ENCODE assay signal across 8 cellular contexts in the genomic region with DNA sequence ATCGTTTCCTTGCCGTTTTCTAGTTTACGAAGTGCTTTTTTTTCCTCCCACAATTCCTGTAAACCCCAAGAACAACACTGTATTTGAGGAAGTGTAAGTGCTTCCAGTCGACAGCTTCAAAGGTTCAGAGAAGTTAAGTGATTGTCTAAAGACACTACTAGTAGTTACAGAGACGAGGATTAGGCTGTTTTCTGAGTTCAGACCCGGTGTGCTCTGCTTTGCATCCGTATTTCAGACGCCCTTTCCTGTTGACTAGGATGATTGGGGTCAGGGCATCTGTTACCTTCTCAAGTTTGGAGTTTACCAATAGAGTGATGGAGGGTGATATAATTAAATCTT. TPM values are rescaled to one million over a fixed set of nuclear protein-coding genes. Genes with fewer than 3 reads are reported as not detected.
DNase-seq lines count a peak whose midpoint lies in the region; ATAC-seq and TF ChIP-seq lines count a peak whose summit lies in the region.

No MANE protein-coding gene starts in this region.

- WGBS in right lobe of liver (ENCODE audit: insufficient coverage, low coverage, low lambda C conversion rate, missing lambda C conversion rate) = 0% methylated on average over 8 of the region's 8 CpGs
- 0% methylated on average over 4 to 8 of the region's 8 CpGs for WGBS in transverse colon (ENCODE audit: low coverage in 1 of 2), 2 donors

- peaks cover 0 to 9% (median 2%) of the 10 kb centered on the region in 4 donors for H3K4me1 ChIP-seq in right lobe of liver
- H3K4me1 ChIP-seq in transverse colon = peaks cover 8 to 20% (median 16%) of the 10 kb centered on the region in 4 donors

- peak overlapping the region in 1 of 3 donors; percentile 41 for H3K27ac ChIP-seq in right lobe of liver
- peak overlapping the region; percentile 82 to 93 (median 90) for H3K27ac ChIP-seq in transverse colon

- no peaks in the 10 kb centered on the region for H3K27me3 Mint-ChIP-seq in activated T-cell treated with anti-CD3 and anti-CD28 coated beads, Interleukin-2, amount 50 U/mL, for 72 hours (ENCODE audit: low read depth)
- no peaks in the 10 kb centered on the region for H3K27me3 Mint-ChIP-seq in activated naive CD8-positive, alpha-beta T cell treated with anti-CD3 and anti-CD28 coated beads, Interleukin-2, amount 50 U/mL, for 24 hours

- peaks cover 2 to 11% of the 10 kb centered on the region in 2 donors for H3K36me3 Mint-ChIP-seq in activated T-cell treated with anti-CD3 and anti-CD28 coated beads, Interleukin-2, amount 50 U/mL, for 72 hours (ENCODE audit: insufficient read depth in 2 of 2)
- H3K36me3 Mint-ChIP-seq in activated naive CD8-positive, alpha-beta T cell treated with anti-CD3 and anti-CD28 coated beads, Interleukin-2, amount 50 U/mL, for 24 hours (ENCODE audit: low read depth) = peaks cover 29% of the 10 kb centered on the region

- no peak for TF ChIP-seq EP300 in transverse colon (IDR thresholded peaks at IDR 0.05; ENCODE audit: low read depth)

- no peaks in the 10 kb centered on the region for H3K27me3 ChIP-seq in right lobe of liver
- H3K27me3 ChIP-seq in transverse colon = no peaks in the 10 kb centered on the region

- H3K27ac Mint-ChIP-seq in activated T-cell treated with anti-CD3 and anti-CD28 coated beads, Interleukin-2, amount 50 U/mL, for 72 hours = peak overlapping the region; percentile 97
- H3K27ac Mint-ChIP-seq in activated naive CD8-positive, alpha-beta T cell treated with anti-CD3 and anti-CD28 coated beads, Interleukin-2, amount 50 U/mL, for 24 hours = peak overlapping the region; percentile 96

- peak overlapping the region; percentile 44 to 80 (median 72) for H3K4me3 ChIP-seq in right lobe of liver
- H3K4me3 ChIP-seq in transverse colon = peak overlapping the region; percentile 46 to 61 (median 51)

- TF ChIP-seq CTCF in right lobe of liver (IDR thresholded peaks at IDR 0.05) (no peak), transverse colon (IDR thresholded peaks at IDR 0.05) (no peak)

- TF ChIP-seq POLR2A in right lobe of liver (IDR thresholded peaks at IDR 0.05) (no peak), transverse colon (IDR thresholded peaks at IDR 0.05) (no peak)

- intact Hi-C loops in right lobe of liver (cut with DNase I) = no loop called here
- intact Hi-C loops in transverse colon (cut with DNase I; ENCODE audit: low total_unique reads) = no loop called here

- H3K9me3 ChIP-seq in right lobe of liver (no peaks in the 10 kb centered on the region), transverse colon (no peaks in the 10 kb centered on the region)

- H3K36me3 ChIP-seq in right lobe of liver (peaks cover 0 to 31% (median 14%) of the 10 kb centered on the region in 4 donors), transverse colon (peaks cover 0 to 28% (median 6%) of the 10 kb centered on the region in 4 donors)

- no peaks in the 10 kb centered on the region for H3K9me3 Mint-ChIP-seq in activated T-cell treated with anti-CD3 and anti-CD28 coated beads, Interleukin-2, amount 50 U/mL, for 72 hours
- H3K9me3 Mint-ChIP-seq in activated naive CD8-positive, alpha-beta T cell treated with anti-CD3 and anti-CD28 coated beads, Interleukin-2, amount 50 U/mL, for 24 hours = no peaks in the 10 kb centered on the region

- peaks cover 32% of the 10 kb centered on the region for H3K4me1 Mint-ChIP-seq in activated T-cell treated with anti-CD3 and anti-CD28 coated beads, Interleukin-2, amount 50 U/mL, for 72 hours (ENCODE audit: low read depth)
- peaks cover 27% of the 10 kb centered on the region for H3K4me1 Mint-ChIP-seq in activated naive CD8-positive, alpha-beta T cell treated with anti-CD3 and anti-CD28 coated beads, Interleukin-2, amount 50 U/mL, for 24 hours

- in situ Hi-C loops in transverse colon (cut with MboI; ENCODE audit: low pct_ligation_motif_present in 1 of 4, low pct_unique_long_range_greater_than_20kb in 1 of 4, low sequenced_read_pairs in 3 of 4) = no loop called here

- ATAC-seq in activated T-cell treated with anti-CD3 and anti-CD28 coated beads, Interleukin-2, amount 50 U/mL, for 72 hours (replicated peaks in 1 of 2) = no peak
- no peak for ATAC-seq in activated naive CD8-positive, alpha-beta T cell treated with anti-CD3 and anti-CD28 coated beads, Interleukin-2, amount 50 U/mL, for 24 hours
- ATAC-seq in right lobe of liver (no peak), HG03097 (IDR thresholded peaks at IDR 0.05; ENCODE audit: low FRiP score, unreplicated experiment) (no peak)

- peak overlapping the region; percentile 98 to 99 for H3K4me3 Mint-ChIP-seq in activated T-cell treated with anti-CD3 and anti-CD28 coated beads, Interleukin-2, amount 50 U/mL, for 72 hours
- peak overlapping the region; percentile 98 for H3K4me3 Mint-ChIP-seq in activated naive CD8-positive, alpha-beta T cell treated with anti-CD3 and anti-CD28 coated beads, Interleukin-2, amount 50 U/mL, for 24 hours

- no peak for DNase-seq in activated T-cell treated with anti-CD3 and anti-CD28 coated beads, Interleukin-2, amount 50 U/mL, for 72 hours
- DNase-seq in activated T-cell treated with anti-CD3 and anti-CD28 coated beads, Interleukin-2, amount 50 U/mL, for 48 hours = no peak
- DNase-seq in activated naive CD8-positive, alpha-beta T cell treated with anti-CD3 and anti-CD28 coated beads, Interleukin-2, amount 50 U/mL, for 24 hours = no peak
- DNase-seq in right lobe of liver (no peak), transverse colon (no peak), activated gamma-delta T cell treated with Interleukin-2 at 50 U/mL for 16 hours (no peak), NCI-H345 (lab: John Stamatoyannopoulos, UW) (no peak)

RNA-seq across cellular contexts. Expression of gene CLP1, which starts 0.4 kb away (rescaled TPM):
- total RNA-seq in activated T-cell treated with anti-CD3 and anti-CD28 coated beads, Interleukin-2, amount 50 U/mL, for 72 hours = 10 to 100 TPM; 15.1 to 16.1 TPM
- total RNA-seq in right lobe of liver (1 to 10 TPM; 5.6 to 9.2 (median 6.8) TPM), transverse colon (10 to 100 TPM in 2 of 4 donors, 1 to 10 TPM in 1, not detected in 1; 10.0 to 24.7 (median 11.6) TPM)

RNA-seq across cellular contexts. Expression of gene YPEL4, which starts 8.3 kb away (rescaled TPM):
- total RNA-seq in activated T-cell treated with anti-CD3 and anti-CD28 coated beads, Interleukin-2, amount 50 U/mL, for 72 hours = 1 to 10 TPM; 1.1 to 1.3 TPM
- total RNA-seq in right lobe of liver (under 1 TPM in 4 of 6 experiments, not detected in 2; 0.06 to 0.84 (median 0.30) TPM), transverse colon (under 1 TPM in 2 of 4 donors, not detected in 2; 0.68 to 0.95 TPM)

RNA-seq across cellular contexts. Expression of gene ZDHHC5, which starts 9.9 kb away (rescaled TPM):
- 10 to 100 TPM; 62.8 to 62.9 TPM for total RNA-seq in activated T-cell treated with anti-CD3 and anti-CD28 coated beads, Interleukin-2, amount 50 U/mL, for 72 hours
- 10 to 100 TPM; 27.0 to 35.7 (median 33.6) TPM for total RNA-seq in right lobe of liver
- 10 to 100 TPM; 38.4 to 63.2 (median 57.6) TPM for total RNA-seq in transverse colon

RNA-seq across cellular contexts. Expression of gene MED19, which starts 54.0 kb away (rescaled TPM):
- total RNA-seq in activated T-cell treated with anti-CD3 and anti-CD28 coated beads, Interleukin-2, amount 50 U/mL, for 72 hours = 10 to 100 TPM; 19.8 to 20.0 TPM
- total RNA-seq in right lobe of liver (1 to 10 TPM; 5.7 to 8.7 (median 6.3) TPM), transverse colon (10 to 100 TPM in 2 of 4 donors, 1 to 10 TPM in 2; 6.2 to 22.1 (median 12.0) TPM)

RNA-seq across cellular contexts. Expression of gene TMX2, which starts 54.4 kb away (rescaled TPM):
- 10 to 100 TPM; 54.2 to 69.8 TPM for total RNA-seq in activated T-cell treated with anti-CD3 and anti-CD28 coated beads, Interleukin-2, amount 50 U/mL, for 72 hours
- 10 to 100 TPM; 39.1 to 53.8 (median 48.5) TPM for total RNA-seq in right lobe of liver
- total RNA-seq in transverse colon = 10 to 100 TPM; 12.3 to 86.7 (median 49.0) TPM
